In genomic region chr20:1907586-1907985, GRCh38 we compare ENCODE assay signal across 16 cellular contexts. TPM values are rescaled to one million over a fixed set of nuclear protein-coding genes. Genes with fewer than 3 reads are reported as not detected.
DNase-seq lines count a peak whose midpoint lies in the region; ATAC-seq, FAIRE-seq and TF ChIP-seq lines count a peak whose summit lies in the region.
"Had no signal": no experiment of that assay in that cellular context is flagged by ENCODE, and none has a peak within 500 bp of the region (broad histone marks: within the 10 kb centered on the region; RNA-seq: fewer than 3 reads in every experiment).

No MANE protein-coding gene starts in this region.

- H3K4me1 ChIP-seq in upper lobe of right lung: no peaks in the 10 kb centered on the region

- FAIRE-seq in frontal cortex (lab: Jason Lieb, UNC): no peak
- FAIRE-seq: A204.1 had no signal

- no peak for TF ChIP-seq CTCF in upper lobe of right lung (IDR thresholded peaks at IDR 0.05)

- DNase-seq in Right ventricle myocardium inferior (ENCODE audit: missing footprints) (no peak), cardiac septum (ENCODE audit: low spot score) (no peak), cerebellum (ENCODE audit: low spot score) (peak; percentile 62), hepatic stellate cell (ENCODE audit: low spot score) (peak; percentile 27), upper lobe of right lung (no peak), inferior parietal cortex (ENCODE audit: extremely low spot score) (no peak), NOMO-1 treated with dmso at 0.1 percent for 144 hours (lab: John Stamatoyannopoulos, UW; ENCODE audit: unreplicated experiment) (no peak), frontal cortex (ENCODE audit: low spot score in 2 of 2) (no peak)
- DNase-seq: activated CD4-positive, alpha-beta T cell treated with anti-CD3 and anti-CD28 coated beads, Interleukin-2, amount 50 U/mL, for 48 hours; activated effector memory CD4-positive, alpha-beta T cell treated with Interleukin-2 at 50 U/mL for 16 hours; H9; NCI-H2029 treated with DMSO at 0.1 percent for 48 hours; NCI-H82; SHP77 treated with DMSO at 0.1 percent for 48 hours had no signal

- no peaks in the 10 kb centered on the region for H3K27me3 ChIP-seq in upper lobe of right lung

- H3K27ac ChIP-seq in upper lobe of right lung: no peak overlapping the region
- H3K27ac ChIP-seq: skin epidermis had no signal

- intact Hi-C loops in Right ventricle myocardium inferior (cut with DNase I) (no loop called here), cardiac septum (cut with DNase I) (no loop called here), upper lobe of right lung (cut with DNase I) (no loop called here)

- H3K4me3 ChIP-seq in upper lobe of right lung: no peak overlapping the region
- H3K4me3 ChIP-seq: skin epidermis had no signal

- no peaks in the 10 kb centered on the region for H3K9me3 ChIP-seq in upper lobe of right lung

- no peaks in the 10 kb centered on the region for H3K36me3 ChIP-seq in upper lobe of right lung

- ATAC-seq in Right ventricle myocardium inferior (peak; percentile 60), upper lobe of right lung (peak; percentile 14)

RNA-seq across cellular contexts. Expression of gene SIRPA, which starts 12.4 kb away (rescaled TPM):
- total RNA-seq in Right ventricle myocardium inferior (20.9 TPM), cardiac septum (45.8 TPM), cerebellum (8.0 TPM), upper lobe of right lung (93.8 TPM), frontal cortex (6.1 TPM)

Comparison
In these comparisons a context has a peak if more than half of its experiments do, and no peak if none do; other contexts are left out.
1. DNase-seq: peak in cerebellum (single experiment) and hepatic stellate cell (single experiment); none in Right ventricle myocardium inferior (single experiment), cardiac septum (single experiment), upper lobe of right lung (single experiment), inferior parietal cortex (single experiment), NOMO-1 treated with dmso at 0.1 percent for 144 hours (single experiment) and frontal cortex (0 of 2).